8 cellular contexts compared by ENCODE assay signal in genomic region chr2:72862239-72862988, GRCh38. TPM values are rescaled to one million over a fixed set of nuclear protein-coding genes. Genes with fewer than 3 reads are reported as not detected.
DNase-seq lines count a peak whose midpoint lies in the region; ATAC-seq and TF ChIP-seq lines count a peak whose summit lies in the region.

No MANE protein-coding gene starts in this region.

- H3K9ac ChIP-seq in endocrine pancreas (ENCODE audit: control insufficient read depth, insufficient read depth, low read length): peak overlapping the region; percentile 1

- TF ChIP-seq CTCF in Caco-2 (IDR thresholded peaks at IDR 0.05; ENCODE audit: insufficient read depth in 1 of 2, low read depth in 1 of 2, low read length in 1 of 2, severe bottlenecking in 1 of 2, unreplicated experiment in 1 of 2): peak; percentile 95 to 99

- no peaks in the 10 kb centered on the region for H3K27me3 Mint-ChIP-seq in Caco-2 (ENCODE audit: insufficient read depth, unreplicated experiment)

- POLR2A ChIA-PET in Caco-2 (lab: Charles Lee): no interaction called here

- peak; percentile 93 to 97 for DNase-seq in Caco-2
- peak; percentile 45 for DNase-seq in HS-27A (ENCODE audit: low read depth)
- DNase-seq in NK-92 treated with Interleukin-12 subunit alpha and Interleukin-12 subunit beta, amount 100 ng/mL, for 24 hours (lab: John Stamatoyannopoulos, UW): peak; percentile 68
- peak; percentile 66 to 89 (median 78) for DNase-seq in activated CD8-positive, alpha-beta memory T cell treated with anti-CD3 and anti-CD28 coated beads for 48 hours (ENCODE audit: low read depth in 2 of 3, low spot score in 2 of 3)
- DNase-seq in mesenteric fat pad (ENCODE audit: low spot score): peak; percentile 97
- DNase-seq in stimulated activated CD8-positive, alpha-beta memory T cell treated with anti-CD3 and anti-CD28 coated beads, Interleukin-15, amount 100 ng/mL, for 4 hours (ENCODE audit: low read depth in 2 of 2): peak; percentile 59 to 61

- CTCF ChIA-PET in Caco-2 (lab: Charles Lee): interaction anchor here (0.6 to 1.8 kb wide), 22 partner anchors 9 to 523 kb away, joined by 3 to 18 read pairs (median 5); partner anchors contain the start of genes ALMS1 and SPR

- H3K27ac Mint-ChIP-seq in Caco-2 (ENCODE audit: unreplicated experiment): no peak overlapping the region

- peak overlapping the region; percentile 36 for H3K4me3 ChIP-seq in Caco-2 (ENCODE audit: low read depth, low read length)
- peak overlapping the region; percentile 55 for H3K4me3 ChIP-seq in endocrine pancreas (ENCODE audit: control insufficient read depth, insufficient read depth, low read length)

- no peaks in the 10 kb centered on the region for H3K9me3 Mint-ChIP-seq in Caco-2 (ENCODE audit: unreplicated experiment)

- ATAC-seq in GM21360 (IDR thresholded peaks at IDR 0.05; ENCODE audit: unreplicated experiment): peak; percentile 90

- no TSS peak for BruUV-seq in Caco-2 (replicated peaks; lab: Mats Ljungman, UMichigan)

- H3K4me1 ChIP-seq in Caco-2 (peaks cover 8% of the 10 kb centered on the region), endocrine pancreas (ENCODE audit: control insufficient read depth, insufficient read depth, low read length) (no peaks in the 10 kb centered on the region)

- no peaks in the 10 kb centered on the region for H3K36me3 Mint-ChIP-seq in Caco-2 (ENCODE audit: insufficient read depth, unreplicated experiment)

- H3K4me3 Mint-ChIP-seq in Caco-2 (ENCODE audit: unreplicated experiment): peak overlapping the region; percentile 73

- H3K36me3 ChIP-seq in Caco-2 (ENCODE audit: control insufficient read depth, insufficient read depth, low read length) (no peaks in the 10 kb centered on the region), endocrine pancreas (ENCODE audit: control insufficient read depth, insufficient read depth, low read length) (no peaks in the 10 kb centered on the region)

- H3K4me1 Mint-ChIP-seq in Caco-2 (ENCODE audit: low read depth, unreplicated experiment): peaks cover 6% of the 10 kb centered on the region

- intact Hi-C loops in Caco-2 (cut with micrococcal nuclease; ENCODE audit: unreplicated experiment): loop anchor here (1.0 kb wide), 1 partner anchor 25 kb away; the partner anchor contains the start of gene SPR

- H3K27me3 ChIP-seq in Caco-2 (replicated peaks; ENCODE audit: control insufficient read depth, insufficient read depth, low read length) (no peaks in the 10 kb centered on the region), endocrine pancreas (ENCODE audit: control insufficient read depth, insufficient read depth, low read length) (no peaks in the 10 kb centered on the region)

- H3K9me3 ChIP-seq in Caco-2: no peaks in the 10 kb centered on the region
- no peaks in the 10 kb centered on the region for H3K9me3 ChIP-seq in endocrine pancreas (ENCODE audit: control insufficient read depth, low read length)

RNA-seq across cellular contexts. Expression of gene SPR, which starts 24.8 kb away (rescaled TPM):
- total RNA-seq in Caco-2 (2022) (49.6 and 51.5 TPM in 2 replicates), mesenteric fat pad (38.6 TPM)

RNA-seq across cellular contexts. Expression of gene EXOC6B, which starts 36.6 kb away (rescaled TPM):
- total RNA-seq in Caco-2 (2022) (36.1 and 38.0 TPM in 2 replicates), mesenteric fat pad (37.4 TPM)

RNA-seq across cellular contexts. Expression of gene EMX1, which starts 54.9 kb away (rescaled TPM):
- total RNA-seq in Caco-2 (2022) (2.6 and 3.6 TPM in 2 replicates), mesenteric fat pad (not detected)

Comparison
In these comparisons a context has a peak if more than half of its experiments do, and no peak if none do; other contexts are left out.
1. Peak in every context shown above with its lines: DNase-seq, ATAC-seq and H3K4me3 ChIP-seq.
2. DNase-seq: peak in every context shown above with its lines; median percentile 97 in mesenteric fat pad; 95 in Caco-2; 78 in activated CD8-positive, alpha-beta memory T cell treated with anti-CD3 and anti-CD28 coated beads for 48 hours; 68 in NK-92 treated with Interleukin-12 subunit alpha and Interleukin-12 subunit beta, amount 100 ng/mL, for 24 hours; 60 in stimulated activated CD8-positive, alpha-beta memory T cell treated with anti-CD3 and anti-CD28 coated beads, Interleukin-15, amount 100 ng/mL, for 4 hours; 45 in HS-27A.